24 cellular contexts compared by ENCODE assay signal in genomic region chr16:73163238-73163795, GRCh38.
DNase-seq lines count a peak whose midpoint lies in the region; ATAC-seq, FAIRE-seq and TF ChIP-seq lines count a peak whose summit lies in the region.
"Had no signal": no experiment of that assay in that cellular context is flagged by ENCODE, and none has a peak within 500 bp of the region (broad histone marks: within the 10 kb centered on the region; RNA-seq: fewer than 3 reads in every experiment).

No MANE protein-coding gene starts in this region.

- ATAC-seq in K562 (no peak), HG03139 (IDR thresholded peaks at IDR 0.05; ENCODE audit: unreplicated experiment) (no peak)
- ATAC-seq: CD8-positive, alpha-beta T cell; HCT116; Right ventricle myocardium inferior had no signal

- H3K14ac ChIP-seq in mesenchymal stem cell (ENCODE audit: low read length in 2 of 2), result no peak overlapping the region

- no peak overlapping the region for H3K4me2 ChIP-seq in K562 (ENCODE audit: insufficient read depth, low read length)
- no peak overlapping the region for H3K4me2 ChIP-seq in mesenchymal stem cell (ENCODE audit: low read length, poor library complexity, severe bottlenecking)

- no peak overlapping the region for H2BK12ac ChIP-seq in mesenchymal stem cell (ENCODE audit: low read length in 2 of 2)

- no peaks in the 10 kb centered on the region; a peak in 1 of 5 replicates for H3K27me3 ChIP-seq in K562 (ENCODE audit: control insufficient read depth in 2 of 2, insufficient read depth in 2 of 2, low read length in 2 of 2)
- peaks cover 0 to 2% of the 10 kb centered on the region in 2 experiments for H3K27me3 ChIP-seq in mesenchymal stem cell (ENCODE audit: control insufficient read depth in 1 of 2, insufficient read depth in 1 of 2, low read length in 2 of 2)

- DNase-seq in DMS153 treated with DMSO at 0.1 percent for 48 hours (lab: John Stamatoyannopoulos, UW; ENCODE audit: unreplicated experiment) (peak; percentile 19), K562 (ENCODE audit: extremely low read depth in 1 of 4, low spot score in 3 of 4) (no peak), fibroblast of the aortic adventitia (ENCODE audit: low read depth) (peak; percentile 28), mesenchymal stem cell (peak; percentile 17), LoVo (ENCODE audit: low spot score) (no peak), kidney glomerular epithelial cell (lab: John Stamatoyannopoulos, UW) (no peak), NCI-H524 treated with DMSO at 0.1 percent for 48 hours (lab: John Stamatoyannopoulos, UW) (no peak)
- DNase-seq: AML-193; C1 segment of cervical spinal cord; Calu3; CD8-positive, alpha-beta T cell; DMS53; GDM1; NCI-H1105; NCI-H146; NCI-H2029; NCI-H226; NCI-H510A treated with DMSO at 0.1 percent for 48 hours; SW 1271 had no signal

- no TSS peak for BruUV-seq in K562 (replicated peaks; lab: Mats Ljungman, UMichigan)

- TF ChIP-seq CTCF in K562 (IDR thresholded peaks at IDR 0.05 in 2 of 3, conservative IDR thresholded peaks at IDR 0.05 in 1 of 3; ENCODE audit: insufficient read depth in 2 of 3, low read depth in 1 of 3, low read length in 3 of 3) (no peak), fibroblast of the aortic adventitia (IDR thresholded peaks at IDR 0.05; ENCODE audit: insufficient read depth, low read length) (no peak)

- H3K79me2 ChIP-seq in K562 (ENCODE audit: control insufficient read depth, insufficient read depth, low read length), result no peaks in the 10 kb centered on the region

- no peak overlapping the region for H3K23ac ChIP-seq in mesenchymal stem cell (ENCODE audit: low read length in 2 of 2)

- H2BK15ac ChIP-seq in mesenchymal stem cell (ENCODE audit: low read depth, poor library complexity, severe bottlenecking), result no peak overlapping the region

- H3K9ac ChIP-seq in K562 (ENCODE audit: insufficient read depth in 1 of 2, low read depth in 2 of 2, low read length in 2 of 2), result no peak overlapping the region
- H3K9ac ChIP-seq in mesenchymal stem cell (ENCODE audit: low read length), result no peak overlapping the region

- H3K27ac ChIP-seq in K562 (ENCODE audit: extremely low read depth, low read depth, low read length), result no peak overlapping the region
- H3K27ac ChIP-seq in mesenchymal stem cell (ENCODE audit: low read length, poor library complexity, severe bottlenecking), result no peak overlapping the region

- no peak for TF ChIP-seq EP300 in K562 (IDR thresholded peaks at IDR 0.05; ENCODE audit: low read length)

- H3K36me3 ChIP-seq in K562 (ENCODE audit: control insufficient read depth, insufficient read depth, low read length) (no peaks in the 10 kb centered on the region), mesenchymal stem cell (ENCODE audit: control insufficient read depth in 1 of 2, insufficient read depth in 2 of 2, low read depth in 1 of 2, low read length in 2 of 2) (no peaks in the 10 kb centered on the region)

- H3K9me3 ChIP-seq in K562 (replicated peaks; ENCODE audit: control insufficient read depth, insufficient read depth, low read depth, low read length), result no peaks in the 10 kb centered on the region
- peaks cover 5% of the 10 kb centered on the region for H3K9me3 ChIP-seq in mesenchymal stem cell (ENCODE audit: control insufficient read depth, low read length)

- no peak for TF ChIP-seq RAD21 in K562 (CRISPR knock-in tag; conservative IDR thresholded peaks at IDR 0.05 in 1 of 2, IDR thresholded peaks at IDR 0.05 in 1 of 2)

- H4K91ac ChIP-seq in mesenchymal stem cell (ENCODE audit: low read length), result no peak overlapping the region

- H3K79me1 ChIP-seq in mesenchymal stem cell (replicated peaks; ENCODE audit: low read length, poor library complexity, severe bottlenecking), result no peaks in the 10 kb centered on the region

- no peak overlapping the region for H2BK120ac ChIP-seq in mesenchymal stem cell (ENCODE audit: low read depth, low read length)

- no peak overlapping the region for H3K18ac ChIP-seq in mesenchymal stem cell (ENCODE audit: low read depth in 1 of 2, low read length in 2 of 2)

- in situ Hi-C loops in K562 (cut with MboI), result no loop called here

- no peak for TF ChIP-seq POLR2A in K562 (conservative IDR thresholded peaks at IDR 0.05)

- intact Hi-C loops in K562 (cut with micrococcal nuclease), result no loop called here

- H3K4me1 ChIP-seq in K562 (replicated peaks in 1 of 2; ENCODE audit: control insufficient read depth in 2 of 2, insufficient read depth in 2 of 2, low read length in 2 of 2), result no peaks in the 10 kb centered on the region
- no peaks in the 10 kb centered on the region for H3K4me1 ChIP-seq in mesenchymal stem cell (ENCODE audit: control insufficient read depth, insufficient read depth, low read depth, low read length)

- POLR2A ChIA-PET in K562 (lab: Yijun Ruan, JAX), result no interaction called here

- H2BK5ac ChIP-seq in mesenchymal stem cell (ENCODE audit: low read depth, low read length, poor library complexity, severe bottlenecking), result no peak overlapping the region

- no peak overlapping the region for H2AK5ac ChIP-seq in mesenchymal stem cell (ENCODE audit: low read length, severe bottlenecking)

- WGBS in K562 (ENCODE audit: insufficient coverage, low coverage, missing lambda C conversion rate), result 0% methylated on average over 5 of the region's 5 CpGs
- WGBS in mesenchymal stem cell, result 68% methylated on average over 5 of the region's 5 CpGs

- CTCF ChIA-PET in K562 (lab: Yijun Ruan, JAX; ENCODE audit: low intra/inter-chr PET ratio), result no interaction called here

- no peak overlapping the region for H2AFZ ChIP-seq in K562 (ENCODE audit: low read depth, low read length)
- no peak overlapping the region for H2AFZ ChIP-seq in mesenchymal stem cell (ENCODE audit: low read depth, low read length)

- H3K4me3 ChIP-seq in K562 (no peak overlapping the region), fibroblast of the aortic adventitia (ENCODE audit: low read depth, low read length) (no peak overlapping the region), mesenchymal stem cell (ENCODE audit: insufficient read depth in 1 of 2, low read depth in 1 of 2, low read length in 2 of 2) (no peak overlapping the region)

- no peak overlapping the region for H4K8ac ChIP-seq in mesenchymal stem cell (ENCODE audit: low read length)

- H3K9me1 ChIP-seq in K562 (ENCODE audit: control insufficient read depth, insufficient read depth, low read length), result no peaks in the 10 kb centered on the region

- H4K20me1 ChIP-seq in K562 (replicated peaks; ENCODE audit: control insufficient read depth, insufficient read depth, low read length), result no peaks in the 10 kb centered on the region

- no peak for FAIRE-seq in K562 (lab: Jason Lieb, UNC)
- FAIRE-seq: GM19239, H1 had no signal

- no peak overlapping the region for H3K4ac ChIP-seq in mesenchymal stem cell (ENCODE audit: low read depth in 1 of 2, low read length in 2 of 2)

TF ChIP-seq in K562, 482 proteins besides CTCF, POLR2A, EP300 and RAD21 (continues in another document):
- TF ChIP-seq GATAD2A (IDR thresholded peaks at IDR 0.05), result no peak

Comparison
In these comparisons a context has a peak if more than half of its experiments do, and no peak if none do; other contexts are left out.
1. DNase-seq: peak in DMS153 treated with DMSO at 0.1 percent for 48 hours (single experiment), fibroblast of the aortic adventitia (single experiment) and mesenchymal stem cell (single experiment); none in K562 (0 of 4), LoVo (single experiment), kidney glomerular epithelial cell (single experiment) and NCI-H524 treated with DMSO at 0.1 percent for 48 hours (single experiment).